ENCODE assay signal across 10 cellular contexts in genomic region chr16:84950906-84951305, GRCh38.
DNase-seq lines count a peak whose midpoint lies in the region; ATAC-seq, FAIRE-seq and TF ChIP-seq lines count a peak whose summit lies in the region.
"Had no signal": no experiment of that assay in that cellular context is flagged by ENCODE, and none has a peak within 500 bp of the region (broad histone marks: within the 10 kb centered on the region; RNA-seq: fewer than 3 reads in every experiment).

No MANE protein-coding gene starts in this region.

- BruUV-seq in Calu3 (replicated peaks; lab: Mats Ljungman, UMichigan), result no TSS peak

- FAIRE-seq in keratinocyte (lab: Jason Lieb, UNC), result no peak

- no peaks in the 10 kb centered on the region for H3K9me3 ChIP-seq in keratinocyte (ENCODE audit: control insufficient read depth, low read depth, low read length)
- no peaks in the 10 kb centered on the region for H3K9me3 ChIP-seq in left ventricle myocardium inferior (replicated peaks)

- H3K9me1 ChIP-seq in keratinocyte (ENCODE audit: control insufficient read depth, extremely low read depth, insufficient read depth, low read length), result no peaks in the 10 kb centered on the region

- no peak overlapping the region for H3K9ac ChIP-seq in keratinocyte (ENCODE audit: control insufficient read depth, extremely low read depth, insufficient read depth, low read length)

- CTCF ChIA-PET in Calu3 (lab: Charles Lee), result no interaction called here

- DNase-seq in Calu3, result peak; percentile 55
- DNase-seq in HUDEP-2 (lab: John Stamatoyannopoulos, UW; ENCODE audit: unreplicated experiment in 76 of 76), result peak in 44 of 76 experiments; percentile 3 to 71 (median 30)
- DNase-seq in activated CD4-positive, alpha-beta T cell treated with anti-CD3 and anti-CD28 coated beads, Interleukin-2, amount 50 U/mL, for 1 hour, result peak; percentile 24
- DNase-seq in keratinocyte (ENCODE audit: low read depth, low spot score), result no peak
- DNase-seq in kidney glomerular epithelial cell (lab: John Stamatoyannopoulos, UW), result no peak
- DNase-seq in NCI-H510A (lab: John Stamatoyannopoulos, UW), result no peak
- DNase-seq in left ventricle myocardium inferior, result no peak
- DNase-seq: NCI-H2171 treated with DMSO at 0.1 percent for 48 hours had no signal

- H3K4me1 Mint-ChIP-seq in Calu3 (ENCODE audit: low read depth, unreplicated experiment), result no peaks in the 10 kb centered on the region

- no peaks in the 10 kb centered on the region for H3K9me3 Mint-ChIP-seq in Calu3 (ENCODE audit: low read depth, unreplicated experiment)

- peak; percentile 44 for TF ChIP-seq CTCF in Calu3 (IDR thresholded peaks at IDR 0.05; ENCODE audit: unreplicated experiment)
- peak; percentile 38 to 40 (median 40) for TF ChIP-seq CTCF in keratinocyte (optimal IDR thresholded peaks at IDR 0.05 in 1 of 3, IDR thresholded peaks at IDR 0.05 in 1 of 3, conservative IDR thresholded peaks at IDR 0.05 in 1 of 3; ENCODE audit: extremely low read depth in 1 of 3, insufficient read depth in 2 of 3, low read length in 3 of 3)
- TF ChIP-seq CTCF in left ventricle myocardium inferior (IDR thresholded peaks at IDR 0.05; ENCODE audit: borderline replicate concordance), result no peak

- intact Hi-C loops in Calu3 (cut with micrococcal nuclease; ENCODE audit: unreplicated experiment) (no loop called here), left ventricle myocardium inferior (cut with micrococcal nuclease) (loop anchor here (5.0 kb wide), 1 partner anchor 199 kb away; no protein-coding TSS in a partner anchor)

- H4K20me1 ChIP-seq in keratinocyte (ENCODE audit: control insufficient read depth, extremely low read depth, insufficient read depth, low read length), result no peaks in the 10 kb centered on the region

- H3K4me1 ChIP-seq in keratinocyte (ENCODE audit: control insufficient read depth, extremely low read depth, insufficient read depth, low read length) (no peaks in the 10 kb centered on the region), left ventricle myocardium inferior (peaks cover 22% of the 10 kb centered on the region)

- H3K27me3 Mint-ChIP-seq in Calu3 (ENCODE audit: unreplicated experiment), result peaks cover 11% of the 10 kb centered on the region

- H3K27me3 ChIP-seq in keratinocyte (ENCODE audit: control insufficient read depth, extremely low read depth, insufficient read depth, low read length) (no peaks in the 10 kb centered on the region), left ventricle myocardium inferior (ENCODE audit: low read depth) (no peaks in the 10 kb centered on the region)

- no peak overlapping the region for H3K27ac ChIP-seq in keratinocyte (ENCODE audit: control insufficient read depth, insufficient read depth, low read length)
- H3K27ac ChIP-seq in left ventricle myocardium inferior (replicated peaks), result no peak overlapping the region

- no peaks in the 10 kb centered on the region for H3K79me2 ChIP-seq in keratinocyte (ENCODE audit: control insufficient read depth, insufficient read depth, low read length)

- no peaks in the 10 kb centered on the region for H3K36me3 Mint-ChIP-seq in Calu3 (ENCODE audit: insufficient read depth, unreplicated experiment)
- H3K36me3 Mint-ChIP-seq: brain had no signal

- dilution Hi-C loops in keratinocyte (cut with MboI; ENCODE audit: extremely low pct_ligation_motif_present, low sequenced_read_pairs), result no loop called here

- no peak overlapping the region for H2AFZ ChIP-seq in keratinocyte (ENCODE audit: control insufficient read depth, low read length)

- H3K4me2 ChIP-seq in keratinocyte (ENCODE audit: control insufficient read depth, extremely low read depth, insufficient read depth, low read depth, low read length), result no peak overlapping the region

- H3K4me3 Mint-ChIP-seq in Calu3 (ENCODE audit: low read depth, unreplicated experiment), result no peak overlapping the region

- H3K4me3 ChIP-seq in keratinocyte (ENCODE audit: control insufficient read depth in 2 of 3, extremely low read depth in 1 of 3, insufficient read depth in 2 of 3, low read depth in 1 of 3, low read length in 3 of 3) (no peak overlapping the region), left ventricle myocardium inferior (no peak overlapping the region)

- H3K27ac Mint-ChIP-seq in Calu3 (ENCODE audit: unreplicated experiment), result no peak overlapping the region

- ATAC-seq in HG03342 (IDR thresholded peaks at IDR 0.05; ENCODE audit: unreplicated experiment), result no peak

- H3K36me3 ChIP-seq in keratinocyte (ENCODE audit: control insufficient read depth in 2 of 2, extremely low read depth in 1 of 2, insufficient read depth in 2 of 2, low read length in 2 of 2) (no peaks in the 10 kb centered on the region), left ventricle myocardium inferior (no peaks in the 10 kb centered on the region)

Comparison
In these comparisons a context has a peak if more than half of its experiments do, and no peak if none do; other contexts are left out.
1. DNase-seq: peak in Calu3 (single experiment), HUDEP-2 (44 of 76) and activated CD4-positive, alpha-beta T cell treated with anti-CD3 and anti-CD28 coated beads, Interleukin-2, amount 50 U/mL, for 1 hour (single experiment); none in keratinocyte (single experiment), kidney glomerular epithelial cell (single experiment), NCI-H510A (single experiment) and left ventricle myocardium inferior (single experiment).